In genomic region chr19:40776966-40777794, GRCh38 we compare ENCODE assay signal across 8 cellular contexts. TPM values are rescaled to one million over a fixed set of nuclear protein-coding genes. Genes with fewer than 3 reads are reported as not detected.
A peak's percentile ranks its signal among the peaks of the same experiment; 100 is the strongest.
DNase-seq lines count a peak whose midpoint lies in the region; ATAC-seq and TF ChIP-seq lines count a peak whose summit lies in the region.

No MANE protein-coding gene starts in this region.

- H3K27me3 Mint-ChIP-seq in activated B cell treated with CpG ODN at 0.5 μM for 24 hours, result no peaks in the 10 kb centered on the region

- ATAC-seq in GM18873 (IDR thresholded peaks at IDR 0.05; ENCODE audit: low FRiP score, unreplicated experiment), result peak; percentile 65
- ATAC-seq in HG03159 (IDR thresholded peaks at IDR 0.05; ENCODE audit: unreplicated experiment), result peak; percentile 60
- peak; percentile 62 for ATAC-seq in activated B cell treated with CpG ODN at 0.5 μM for 24 hours (ENCODE audit: low read depth)

- H3K9me3 Mint-ChIP-seq in activated B cell treated with CpG ODN at 0.5 μM for 24 hours, result no peaks in the 10 kb centered on the region

- peaks cover 35% of the 10 kb centered on the region for H3K36me3 Mint-ChIP-seq in activated B cell treated with CpG ODN at 0.5 μM for 24 hours (ENCODE audit: low read depth)

- no peaks in the 10 kb centered on the region for H3K36me3 ChIP-seq in ACC112 (ENCODE audit: insufficient read depth, low read length)

- TF ChIP-seq CTCF in activated B cell treated with CpG ODN at 0.5 μM for 24 hours (IDR thresholded peaks at IDR 0.05), result no peak

- peaks cover 74% of the 10 kb centered on the region for H3K4me1 Mint-ChIP-seq in activated B cell treated with CpG ODN at 0.5 μM for 24 hours

- peak overlapping the region; percentile 93 for H3K27ac ChIP-seq in ACC112 (ENCODE audit: low read depth, low read length)

- POLR2A ChIA-PET in activated B cell treated with CpG ODN at 0.5 μM for 24 hours (lab: Charles Lee), result interaction anchor here (0.6 to 6.7 kb wide), 46 partner anchors 9 to 1928 kb away, joined by 3 to 351 read pairs (median 6); partner anchors contain the start of genes ACTMAP, AKT2, B9D2 and C19orf47

- peak overlapping the region; percentile 92 for H2AFZ ChIP-seq in ACC112 (ENCODE audit: low read length, unreplicated experiment)

- H3K4me3 Mint-ChIP-seq in activated B cell treated with CpG ODN at 0.5 μM for 24 hours, result peak overlapping the region; percentile 98

- H3K4me3 ChIP-seq in ACC112 (ENCODE audit: low read depth, low read length), result peak overlapping the region; percentile 93

- H3K27ac Mint-ChIP-seq in activated B cell treated with CpG ODN at 0.5 μM for 24 hours, result peak overlapping the region; percentile 99

- CTCF ChIA-PET in activated B cell treated with CpG ODN at 0.5 μM for 24 hours (lab: Charles Lee), result interaction anchor here (1.5 to 4.1 kb wide), 5 partner anchors 20 to 114 kb away, joined by 3 to 25 read pairs (median 18); partner anchors contain the start of genes ACTMAP, EGLN2 and SNRPA

- intact Hi-C loops in activated B cell treated with CpG ODN at 0.5 μM for 24 hours (cut with micrococcal nuclease), result loop anchor here (1.0 to 10.0 kb wide), 9 partner anchors 21 to 1178 kb away; partner anchors contain the start of genes ACTMAP, AKT2 and RABAC1

- no peaks in the 10 kb centered on the region for H3K79me2 ChIP-seq in ACC112 (ENCODE audit: control insufficient read depth, insufficient read depth, low read length, unreplicated experiment)

- H3K4me1 ChIP-seq in ACC112 (ENCODE audit: control insufficient read depth, insufficient read depth, low read length, unreplicated experiment), result peaks cover 7% of the 10 kb centered on the region

- DNase-seq in NCI-H2196 treated with DMSO at 0.1 percent for 48 hours (lab: John Stamatoyannopoulos, UW; ENCODE audit: unreplicated experiment), result peak; percentile 75
- DNase-seq in activated B cell treated with CpG ODN at 0.5 μM for 24 hours, result peak; percentile 72
- peak; percentile 86 for DNase-seq in central memory CD4-positive, alpha-beta T cell
- DNase-seq in iris pigment epithelial cell (ENCODE audit: low read depth), result peak; percentile 92
- DNase-seq in stimulated activated CD4-positive, alpha-beta T cell treated with anti-CD3 and anti-CD28 coated beads, Interleukin-12 subunit alpha, Interleukin-12 subunit beta, amount 100 ng/mL, for 4 hours, result peak; percentile 74

- no peaks in the 10 kb centered on the region for H3K27me3 ChIP-seq in ACC112 (ENCODE audit: insufficient read depth, low read length)

RNA-seq across cellular contexts. Expression of gene RAB4B, which starts 0.9 kb away (rescaled TPM):
- total RNA-seq in activated B cell treated with CpG ODN at 0.5 μM for 24 hours, result 90.6 and 98.1 TPM in 2 replicates

RNA-seq across cellular contexts. Expression of gene MIA, which starts 1.9 kb away (rescaled TPM):
- total RNA-seq in activated B cell treated with CpG ODN at 0.5 μM for 24 hours, result 1.1 and 1.4 TPM in 2 replicates

RNA-seq across cellular contexts. Expression of gene EGLN2, which starts 21.8 kb away (rescaled TPM):
- 136 and 147 TPM in 2 replicates for total RNA-seq in activated B cell treated with CpG ODN at 0.5 μM for 24 hours

RNA-seq across cellular contexts. Expression of gene SNRPA, which starts 26.2 kb away (rescaled TPM):
- total RNA-seq in activated B cell treated with CpG ODN at 0.5 μM for 24 hours, result 138 TPM in 2 replicates

RNA-seq across cellular contexts. Expression of gene ACTMAP, which starts 26.9 kb away (rescaled TPM):
- total RNA-seq in activated B cell treated with CpG ODN at 0.5 μM for 24 hours, result 8.5 and 12.7 TPM in 2 replicates

Comparison
In these comparisons a context has a peak if more than half of its experiments do, and no peak if none do; other contexts are left out.
1. Peak in every context shown above with its lines: DNase-seq, ATAC-seq, H3K4me3 ChIP-seq and H3K27ac ChIP-seq.